In genomic region chr7:503575-504111, GRCh38 we compare ENCODE assay signal across 13 cellular contexts. TPM values are rescaled to one million over a fixed set of nuclear protein-coding genes. Genes with fewer than 3 reads are reported as not detected.
DNase-seq lines count a peak whose midpoint lies in the region; ATAC-seq, FAIRE-seq and TF ChIP-seq lines count a peak whose summit lies in the region.
"Had no signal": no experiment of that assay in that cellular context is flagged by ENCODE, and none has a peak within 500 bp of the region (broad histone marks: within the 10 kb centered on the region; RNA-seq: fewer than 3 reads in every experiment).

No MANE protein-coding gene starts in this region.

- no peaks in the 10 kb centered on the region for H3K9me3 Mint-ChIP-seq in nephron progenitor cell

- H3K27ac Mint-ChIP-seq in nephron progenitor cell = peak overlapping the region; percentile 94

- peak; percentile 75 for DNase-seq in Right ventricle myocardium inferior (ENCODE audit: missing footprints)
- DNase-seq in cardiac septum (ENCODE audit: low spot score) = no peak
- DNase-seq in left ventricle myocardium superior = peak; percentile 75
- no peak for DNase-seq in nephron progenitor cell
- no peak for DNase-seq in H4 (ENCODE audit: low spot score)
- DNase-seq in H54 (ENCODE audit: insufficient read length, low spot score) = no peak
- DNase-seq: 8988T; central memory CD4-positive, alpha-beta T cell; SJCRH30 had no signal

- peak overlapping the region; percentile 52 for H3K4me3 Mint-ChIP-seq in nephron progenitor cell

- peaks cover 24% of the 10 kb centered on the region for H3K36me3 Mint-ChIP-seq in nephron progenitor cell (ENCODE audit: low read depth)

- no peak for FAIRE-seq in H54 (lab: Jason Lieb, UNC)
- FAIRE-seq: GM19239 had no signal

- no peak for TF ChIP-seq POLR2A in H54 (IDR thresholded peaks at IDR 0.05; ENCODE audit: low read depth, low read length)

- peaks cover 35% of the 10 kb centered on the region for H3K4me1 Mint-ChIP-seq in nephron progenitor cell

- peak; percentile 55 for ATAC-seq in Right ventricle myocardium inferior
- peak; percentile 86 for ATAC-seq in left ventricle myocardium superior
- no peak for ATAC-seq in GM19452 (IDR thresholded peaks at IDR 0.05; ENCODE audit: unreplicated experiment)
- no peak for ATAC-seq in GM19328 (IDR thresholded peaks at IDR 0.05; ENCODE audit: unreplicated experiment)
- ATAC-seq: activated CD4-positive, CD25-positive, alpha-beta regulatory T cell treated with anti-CD3 and anti-CD28 coated beads, Interleukin-2, amount 50 U/mL, for 24 hours had no signal

- TF ChIP-seq CTCF in nephron progenitor cell (IDR thresholded peaks at IDR 0.05) = no peak

- no peaks in the 10 kb centered on the region for H3K27me3 Mint-ChIP-seq in nephron progenitor cell (ENCODE audit: low read depth, poor library complexity)

- intact Hi-C loops in Right ventricle myocardium inferior (cut with DNase I) = no loop called here
- intact Hi-C loops in cardiac septum (cut with DNase I) = no loop called here
- intact Hi-C loops in left ventricle myocardium superior (cut with micrococcal nuclease) = no loop called here

RNA-seq across cellular contexts. Expression of gene PDGFA, which starts 16.0 kb away (rescaled TPM):
- total RNA-seq in Right ventricle myocardium inferior (37.2 TPM), cardiac septum (38.9 TPM), left ventricle myocardium superior (32.7 TPM)
- total RNA-seq in H4 (2014; rRNA removed; shearing (Covaris generic)) = 37.3 and 38.6 TPM in 2 replicates

Comparison
In these comparisons a context has a peak if more than half of its experiments do, and no peak if none do; other contexts are left out.
1. DNase-seq: peak in Right ventricle myocardium inferior (single experiment) and left ventricle myocardium superior (single experiment); none in cardiac septum (single experiment), nephron progenitor cell (single experiment), H4 (single experiment) and H54 (single experiment).
2. ATAC-seq: peak in Right ventricle myocardium inferior (single experiment) and left ventricle myocardium superior (single experiment); none in GM19452 (single experiment) and GM19328 (single experiment).